Comparison of ENCODE assay signal across 9 cellular contexts in genomic region chr11:117814204-117814765, GRCh38. TPM values are rescaled to one million over a fixed set of nuclear protein-coding genes. Genes with fewer than 3 reads are reported as not detected.
DNase-seq lines count a peak whose midpoint lies in the region; ATAC-seq and TF ChIP-seq lines count a peak whose summit lies in the region.
"Had no signal": no experiment of that assay in that cellular context is flagged by ENCODE, and none has a peak within 500 bp of the region (broad histone marks: within the 10 kb centered on the region; RNA-seq: fewer than 3 reads in every experiment).

No MANE protein-coding gene starts in this region.

- H3K27me3 Mint-ChIP-seq in activated CD8-positive, alpha-beta T cell treated with anti-CD3 and anti-CD28 coated beads, Interleukin-2, amount 10 ng/mL, durations not matched to agents 7 days and 5 days (ENCODE audit: low read depth): no peaks in the 10 kb centered on the region
- peaks cover 7 to 34% of the 10 kb centered on the region in 2 donors for H3K27me3 Mint-ChIP-seq in natural killer cell treated with Interleukin-12 subunit alpha and Interleukin-12 subunit beta and Interleukin-15 and Interleukin-18, amount 100 ng/mL, for 72 hours

- H3K9me3 Mint-ChIP-seq in activated CD8-positive, alpha-beta T cell treated with anti-CD3 and anti-CD28 coated beads, Interleukin-2, amount 10 ng/mL, durations not matched to agents 7 days and 5 days (ENCODE audit: insufficient read depth): no peaks in the 10 kb centered on the region
- H3K9me3 Mint-ChIP-seq in natural killer cell treated with Interleukin-12 subunit alpha and Interleukin-12 subunit beta and Interleukin-15 and Interleukin-18, amount 100 ng/mL, for 72 hours: no peaks in the 10 kb centered on the region

- no peak overlapping the region for H3K4me3 ChIP-seq in BE2C (ENCODE audit: low read depth, low read length)

- no peak for TF ChIP-seq CTCF in BE2C (IDR thresholded peaks at IDR 0.05; ENCODE audit: low read depth, low read length)

- CTCF ChIA-PET in activated CD8-positive, alpha-beta T cell treated with anti-CD3 and anti-CD28 coated beads, Interleukin-2, amount 10 ng/mL, durations not matched to agents 7 days and 5 days (lab: Charles Lee): interaction anchor here (1.1 to 12.4 kb wide), 9 partner anchors 10 to 389 kb away, joined by 3 to 436 read pairs (median 34); partner anchors contain the start of genes FXYD2 and IL10RA

- H3K4me3 Mint-ChIP-seq in activated CD8-positive, alpha-beta T cell treated with anti-CD3 and anti-CD28 coated beads, Interleukin-2, amount 10 ng/mL, durations not matched to agents 7 days and 5 days: no peak overlapping the region
- H3K4me3 Mint-ChIP-seq in natural killer cell treated with Interleukin-12 subunit alpha and Interleukin-12 subunit beta and Interleukin-15 and Interleukin-18, amount 100 ng/mL, for 72 hours: peak overlapping the region; percentile 82

- ATAC-seq in GM18511 (IDR thresholded peaks at IDR 0.05; ENCODE audit: unreplicated experiment) (peak; percentile 2), HG02938 (IDR thresholded peaks at IDR 0.05; ENCODE audit: unreplicated experiment) (peak; percentile 2)
- no peak for ATAC-seq in activated CD8-positive, alpha-beta T cell treated with anti-CD3 and anti-CD28 coated beads, Interleukin-2, amount 10 ng/mL, durations not matched to agents 7 days and 5 days
- ATAC-seq in natural killer cell treated with Interleukin-12 subunit alpha and Interleukin-12 subunit beta and Interleukin-15 and Interleukin-18, amount 100 ng/mL, for 72 hours: no peak

- H3K27me3 ChIP-seq in BE2C: no peaks in the 10 kb centered on the region

- H3K36me3 ChIP-seq in BE2C: no peaks in the 10 kb centered on the region

- DNase-seq in activated CD8-positive, alpha-beta T cell treated with anti-CD3 and anti-CD28 coated beads, Interleukin-2, amount 10 ng/mL, durations not matched to agents 7 days and 5 days: no peak
- no peak for DNase-seq in natural killer cell treated with Interleukin-12 subunit alpha and Interleukin-12 subunit beta and Interleukin-15 and Interleukin-18, amount 100 ng/mL, for 72 hours (ENCODE audit: low spot score)
- DNase-seq in NK-92 (lab: John Stamatoyannopoulos, UW; ENCODE audit: unreplicated experiment): no peak
- no peak for DNase-seq in SK-N-DZ (ENCODE audit: low spot score)
- DNase-seq in KG1 (lab: John Stamatoyannopoulos, UW): no peak
- no peak for DNase-seq in BE2C
- DNase-seq: glutamatergic neuron had no signal

- POLR2A ChIA-PET in activated CD8-positive, alpha-beta T cell treated with anti-CD3 and anti-CD28 coated beads, Interleukin-2, amount 10 ng/mL, durations not matched to agents 7 days and 5 days (lab: Charles Lee): interaction anchor here (0.6 to 4.7 kb wide), 12 partner anchors 8 to 476 kb away, joined by 3 to 25 read pairs (median 6); partner anchors contain the start of genes FXYD2 and IL10RA

- no peaks in the 10 kb centered on the region for H3K36me3 Mint-ChIP-seq in activated CD8-positive, alpha-beta T cell treated with anti-CD3 and anti-CD28 coated beads, Interleukin-2, amount 10 ng/mL, durations not matched to agents 7 days and 5 days (ENCODE audit: low read depth)
- H3K36me3 Mint-ChIP-seq in natural killer cell treated with Interleukin-12 subunit alpha and Interleukin-12 subunit beta and Interleukin-15 and Interleukin-18, amount 100 ng/mL, for 72 hours: no peaks in the 10 kb centered on the region

- peaks cover 69% of the 10 kb centered on the region for H3K4me1 Mint-ChIP-seq in activated CD8-positive, alpha-beta T cell treated with anti-CD3 and anti-CD28 coated beads, Interleukin-2, amount 10 ng/mL, durations not matched to agents 7 days and 5 days (ENCODE audit: low read depth)
- peaks cover 75 to 76% of the 10 kb centered on the region in 2 donors for H3K4me1 Mint-ChIP-seq in natural killer cell treated with Interleukin-12 subunit alpha and Interleukin-12 subunit beta and Interleukin-15 and Interleukin-18, amount 100 ng/mL, for 72 hours (ENCODE audit: low read depth in 2 of 2)

- peaks cover 36% of the 10 kb centered on the region for H3K4me1 ChIP-seq in BE2C

- no peaks in the 10 kb centered on the region for H3K9me3 ChIP-seq in BE2C

- peak overlapping the region; percentile 95 for H3K27ac Mint-ChIP-seq in activated CD8-positive, alpha-beta T cell treated with anti-CD3 and anti-CD28 coated beads, Interleukin-2, amount 10 ng/mL, durations not matched to agents 7 days and 5 days
- peak overlapping the region; percentile 70 to 95 for H3K27ac Mint-ChIP-seq in natural killer cell treated with Interleukin-12 subunit alpha and Interleukin-12 subunit beta and Interleukin-15 and Interleukin-18, amount 100 ng/mL, for 72 hours

RNA-seq across cellular contexts. Expression of gene FXYD2, which starts 10.3 kb away (rescaled TPM):
- 10 to 100 TPM; 22.5 to 24.3 TPM for total RNA-seq in activated CD8-positive, alpha-beta T cell treated with anti-CD3 and anti-CD28 coated beads, Interleukin-2, amount 10 ng/mL, durations not matched to agents 7 days and 5 days
- total RNA-seq in natural killer cell treated with Interleukin-12 subunit alpha and Interleukin-12 subunit beta and Interleukin-15 and Interleukin-18, amount 100 ng/mL, for 72 hours: 1 to 10 TPM in 1 of 2 donors, under 1 TPM in 1; 0.14 to 1.5 TPM
- polyA plus RNA-seq in SK-N-DZ (2014; cell fraction: cytosol; rRNA removed): not detected in 2 replicates
- polyA plus RNA-seq in SK-N-DZ (2014; cell fraction: nucleus; rRNA removed): not detected in 2 replicates
- 0.77 TPM for polyA plus RNA-seq in BE2C (2012; ENCODE audit: insufficient read depth, insufficient read length, low read depth)

RNA-seq across cellular contexts. Expression of gene DSCAML1, which starts 17.3 kb away (rescaled TPM):
- under 1 TPM; 0.16 to 0.37 TPM for total RNA-seq in activated CD8-positive, alpha-beta T cell treated with anti-CD3 and anti-CD28 coated beads, Interleukin-2, amount 10 ng/mL, durations not matched to agents 7 days and 5 days
- under 1 TPM in 1 of 2 donors, not detected in 1; 0.08 TPM for total RNA-seq in natural killer cell treated with Interleukin-12 subunit alpha and Interleukin-12 subunit beta and Interleukin-15 and Interleukin-18, amount 100 ng/mL, for 72 hours
- 0.22 and 0.28 TPM in 2 replicates for polyA plus RNA-seq in SK-N-DZ (2014; cell fraction: cytosol; rRNA removed)
- polyA plus RNA-seq in SK-N-DZ (2014; cell fraction: nucleus; rRNA removed): 0.02 and 0.04 TPM in 2 replicates
- 11.8 TPM for polyA plus RNA-seq in BE2C (2012; ENCODE audit: insufficient read depth, insufficient read length, low read depth)

Comparison
In these comparisons a context has a peak if more than half of its experiments do, and no peak if none do; other contexts are left out.
1. ATAC-seq: peak in GM18511 (single experiment) and HG02938 (single experiment); none in activated CD8-positive, alpha-beta T cell treated with anti-CD3 and anti-CD28 coated beads, Interleukin-2, amount 10 ng/mL, durations not matched to agents 7 days and 5 days (single experiment) and natural killer cell treated with Interleukin-12 subunit alpha and Interleukin-12 subunit beta and Interleukin-15 and Interleukin-18, amount 100 ng/mL, for 72 hours (0 of 2).
2. RNA of gene FXYD2, which starts 10.3 kb away (total RNA-seq): 22.5 to 24.3 TPM in activated CD8-positive, alpha-beta T cell treated with anti-CD3 and anti-CD28 coated beads, Interleukin-2, amount 10 ng/mL, durations not matched to agents 7 days and 5 days; 0.14 to 1.5 TPM in natural killer cell treated with Interleukin-12 subunit alpha and Interleukin-12 subunit beta and Interleukin-15 and Interleukin-18, amount 100 ng/mL, for 72 hours; every median in the first group is over 4 times any median in the second.